ENCODE assay signal across 5 cellular contexts in genomic region chr9:92892317-92892716, GRCh38. TPM values are rescaled to one million over a fixed set of nuclear protein-coding genes. Genes with fewer than 3 reads are reported as not detected.
"Had no signal": no experiment of that assay in that cellular context is flagged by ENCODE, and none has a peak within 500 bp of the region (broad histone marks: within the 10 kb centered on the region; RNA-seq: fewer than 3 reads in every experiment).

No MANE protein-coding gene starts in this region.

RNA-seq across cellular contexts. Expression of gene FGD3, which starts 55.0 kb away (rescaled TPM):
- total RNA-seq: chondrocyte, dermis microvascular lymphatic vessel endothelial cell, fibroblast of lung, fibroblast of villous mesenchyme, lung microvascular endothelial cell had no signal
- polyA plus RNA-seq: fibroblast of lung had no signal
